8 cellular contexts compared by ENCODE assay signal in genomic region chr10:95561200-95562177, GRCh38. TPM values are rescaled to one million over a fixed set of nuclear protein-coding genes. Genes with fewer than 3 reads are reported as not detected.
DNase-seq lines count a peak whose midpoint lies in the region; ATAC-seq and TF ChIP-seq lines count a peak whose summit lies in the region.

SORBS1 (minus strand) TSS chr10:95561371; CDS start chr10:95441135, 120,236 bp downstream.

- WGBS in smooth muscle cell (ENCODE audit: low lambda C conversion rate): 12% methylated on average over 50 of the region's 84 CpGs

- H3K9me3 Mint-ChIP-seq in activated B cell treated with CpG ODN at 0.5 μM for 24 hours (no peaks in the 10 kb centered on the region), immature natural killer cell (peaks cover 0 to 1% (median 0%) of the 10 kb centered on the region in 6 donors)

- H3K27me3 Mint-ChIP-seq in activated B cell treated with CpG ODN at 0.5 μM for 24 hours (peaks cover 17% of the 10 kb centered on the region), immature natural killer cell (ENCODE audit: low read depth in 3 of 3) (peaks cover 0 to 4% (median 2%) of the 10 kb centered on the region in 3 donors)

- DNase-seq in AG04449 (ENCODE audit: low read depth, low spot score): peak; percentile 54
- peak; percentile 91 for DNase-seq in NCI-H2227 treated with DMSO at 0.1 percent for 48 hours (lab: John Stamatoyannopoulos, UW)
- peak; percentile 83 for DNase-seq in activated B cell treated with CpG ODN at 0.5 μM for 24 hours
- DNase-seq in cardiac fibroblast (ENCODE audit: low read depth in 2 of 2): peak; percentile 92 to 96
- peak; percentile 93 to 94 (median 93) for DNase-seq in immature natural killer cell
- DNase-seq in smooth muscle cell (lab: John Stamatoyannopoulos, UW; ENCODE audit: unreplicated experiment): peak; percentile 80

- H3K36me3 Mint-ChIP-seq in activated B cell treated with CpG ODN at 0.5 μM for 24 hours (ENCODE audit: low read depth) (peaks cover 4% of the 10 kb centered on the region), immature natural killer cell (no peaks in the 10 kb centered on the region)

- POLR2A ChIA-PET in AG04449 (lab: Yijun Ruan, JAX): no interaction called here
- POLR2A ChIA-PET in activated B cell treated with CpG ODN at 0.5 μM for 24 hours (lab: Charles Lee): no interaction called here

- H4K20me1 ChIP-seq in smooth muscle cell (ENCODE audit: low read depth): peaks cover 22% of the 10 kb centered on the region

- peak within 1 kb of the TSS; percentile 49 for H3K27ac ChIP-seq in smooth muscle cell (ENCODE audit: low read depth)

- no peak for TF ChIP-seq CTCF in AG04449 (IDR thresholded peaks at IDR 0.05; ENCODE audit: insufficient read depth, low read length, missing control alignments)
- no peak for TF ChIP-seq CTCF in activated B cell treated with CpG ODN at 0.5 μM for 24 hours (IDR thresholded peaks at IDR 0.05)
- TF ChIP-seq CTCF in cardiac fibroblast (IDR thresholded peaks at IDR 0.05; ENCODE audit: low read depth, low read length): no peak
- TF ChIP-seq CTCF in smooth muscle cell (IDR thresholded peaks at IDR 0.05; ENCODE audit: borderline replicate concordance, insufficient read depth, poor library complexity, severe bottlenecking): no peak

- in situ Hi-C loops in GM18951 (cut with MboI; ENCODE audit: low sequenced_read_pairs, unreplicated experiment): no loop called here

- H2AFZ ChIP-seq in smooth muscle cell (ENCODE audit: low read depth): peak within 1 kb of the TSS; percentile 57

- H3K36me3 ChIP-seq in smooth muscle cell (ENCODE audit: low read depth): no peaks in the 10 kb centered on the region

- peak within 1 kb of the TSS; percentile 78 for H3K9ac ChIP-seq in smooth muscle cell (ENCODE audit: low read depth)

- peak within 1 kb of the TSS; percentile 91 for H3K4me2 ChIP-seq in smooth muscle cell

- peak; percentile 45 for TF ChIP-seq POLR2A in GM18951 (IDR thresholded peaks at IDR 0.05; ENCODE audit: extremely low read depth, insufficient read depth, insufficient read length)

- peaks cover 26% of the 10 kb centered on the region for H3K79me2 ChIP-seq in smooth muscle cell (ENCODE audit: low read depth)

- peak; percentile 99 for ATAC-seq in HG03175 (IDR thresholded peaks at IDR 0.05; ENCODE audit: unreplicated experiment)
- peak; percentile 98 for ATAC-seq in activated B cell treated with CpG ODN at 0.5 μM for 24 hours (ENCODE audit: low read depth)

- peaks cover 18% of the 10 kb centered on the region for H3F3A ChIP-seq in smooth muscle cell (ENCODE audit: low read depth)

- no peaks in the 10 kb centered on the region for H3K9me3 ChIP-seq in smooth muscle cell (replicated peaks; ENCODE audit: low read depth)

- CTCF ChIA-PET in AG04449 (lab: Yijun Ruan, JAX): interaction anchor here (0.6 kb wide), 1 partner anchor 97 kb away, joined by 6 read pairs; no protein-coding TSS in a partner anchor
- CTCF ChIA-PET in activated B cell treated with CpG ODN at 0.5 μM for 24 hours (lab: Charles Lee): no interaction called here

- H3K27ac Mint-ChIP-seq in activated B cell treated with CpG ODN at 0.5 μM for 24 hours (peak within 1 kb of the TSS; percentile 73), immature natural killer cell (peak within 1 kb of the TSS; percentile 69 to 95 (median 90))

- H3K4me1 Mint-ChIP-seq in activated B cell treated with CpG ODN at 0.5 μM for 24 hours: peaks cover 10% of the 10 kb centered on the region
- H3K4me1 Mint-ChIP-seq in immature natural killer cell: peaks cover 10 to 12% of the 10 kb centered on the region in 2 donors

- peak within 1 kb of the TSS; percentile 78 for H3K4me3 ChIP-seq in AG04449 (ENCODE audit: low read depth, low read length)
- H3K4me3 ChIP-seq in cardiac fibroblast (replicated peaks in 1 of 2; ENCODE audit: low read depth in 2 of 2, low read length in 2 of 2): peak within 1 kb of the TSS; percentile 76 to 88
- H3K4me3 ChIP-seq in smooth muscle cell: peak within 1 kb of the TSS; percentile 90

- peaks cover 17% of the 10 kb centered on the region for H3K4me1 ChIP-seq in smooth muscle cell (ENCODE audit: low read depth)

- H3K4me3 Mint-ChIP-seq in activated B cell treated with CpG ODN at 0.5 μM for 24 hours: peak within 1 kb of the TSS; percentile 98
- H3K4me3 Mint-ChIP-seq in immature natural killer cell: peak within 1 kb of the TSS; percentile 97 to 100 (median 99)

- no peaks in the 10 kb centered on the region for H3K27me3 ChIP-seq in smooth muscle cell (ENCODE audit: low read depth)

- intact Hi-C loops in activated B cell treated with CpG ODN at 0.5 μM for 24 hours (cut with micrococcal nuclease): loop anchor here (1.0 to 5.0 kb wide), 4 partner anchors 95 to 482 kb away; partner anchors contain the start of genes ALDH18A1, CCNJ and PDLIM1

RNA-seq across cellular contexts. Expression of gene SORBS1, which starts in this region (rescaled TPM):
- total RNA-seq in activated B cell treated with CpG ODN at 0.5 μM for 24 hours (0.37 and 0.42 TPM in 2 replicates), smooth muscle cell (21.0 and 29.0 TPM in 2 replicates)
- polyA plus RNA-seq in immature natural killer cell (1 to 10 TPM in 1 of 3 donors, under 1 TPM in 2; 0.33 to 1.8 (median 0.82) TPM), smooth muscle cell (11.3 and 14.6 TPM in 2 replicates)

Comparison
In these comparisons a context has a peak if more than half of its experiments do, and no peak if none do; other contexts are left out.
1. Peak in every context shown above with its lines: DNase-seq, ATAC-seq, H3K4me3 ChIP-seq and H3K27ac ChIP-seq.
2. RNA of gene SORBS1 (total RNA-seq): 21.0 to 29.0 TPM in smooth muscle cell; 0.37 to 0.42 TPM in activated B cell treated with CpG ODN at 0.5 μM for 24 hours; every median in the first group is over 10 times any median in the second.
3. Peak in DNase-seq and ATAC-seq in activated B cell treated with CpG ODN at 0.5 μM for 24 hours; RNA of the gene not detected or under 1 TPM.